Comparison of ENCODE assay signal across 8 cellular contexts in genomic region chr20:50980851-50981713, GRCh38. TPM values are rescaled to one million over a fixed set of nuclear protein-coding genes. Genes with fewer than 3 reads are reported as not detected.
DNase-seq lines count a peak whose midpoint lies in the region; ATAC-seq and TF ChIP-seq lines count a peak whose summit lies in the region.

No MANE protein-coding gene starts in this region.

- H3K4me1 ChIP-seq in foreskin keratinocyte (peaks cover 21% of the 10 kb centered on the region), prostate gland (replicated peaks) (peaks cover 3% of the 10 kb centered on the region)

- no peak overlapping the region for H3K4me3 ChIP-seq in prostate gland

- peak overlapping the region; percentile 78 for H3K27ac ChIP-seq in foreskin keratinocyte
- H3K27ac ChIP-seq in prostate gland = no peak overlapping the region

- H3K9me3 ChIP-seq in prostate gland = no peaks in the 10 kb centered on the region

- no peaks in the 10 kb centered on the region for H3K27me3 ChIP-seq in foreskin keratinocyte
- H3K27me3 ChIP-seq in prostate gland (replicated peaks; ENCODE audit: insufficient read depth) = no peaks in the 10 kb centered on the region

- TF ChIP-seq CTCF in foreskin keratinocyte (conservative IDR thresholded peaks at IDR 0.05) (peak; percentile 89), prostate gland (IDR thresholded peaks at IDR 0.05) (peak; percentile 44 to 80 (median 70))

- no peaks in the 10 kb centered on the region for H3K36me3 ChIP-seq in prostate gland

- 57% methylated on average over 26 of the region's 26 CpGs for WGBS in prostate gland

- intact Hi-C loops in prostate gland (cut with DNase I) = loop anchor here (10.0 kb wide), 3 partner anchors 614 to 1104 kb away; no protein-coding TSS in a partner anchor

- no peak for ATAC-seq in foreskin keratinocyte
- no peak for ATAC-seq in HG02973 (IDR thresholded peaks at IDR 0.05; ENCODE audit: unreplicated experiment)
- no peak for ATAC-seq in HG03159 (IDR thresholded peaks at IDR 0.05; ENCODE audit: unreplicated experiment)

- TF ChIP-seq POLR2A in prostate gland (IDR thresholded peaks at IDR 0.05) = no peak

- DNase-seq in DMS114 treated with DMSO at 0.1 percent for 48 hours (lab: John Stamatoyannopoulos, UW; ENCODE audit: unreplicated experiment) = peak; percentile 85
- peak; percentile 61 for DNase-seq in HuH-7 (ENCODE audit: low spot score)
- peak; percentile 82 for DNase-seq in RKO (ENCODE audit: low spot score)
- DNase-seq in activated T-helper 1 cell treated with anti-CD3 and anti-CD28 coated beads, Interleukin-2, amount 50 U/mL, for 16 hours (ENCODE audit: low read depth in 1 of 2, low spot score in 1 of 2) = peak; percentile 25 to 39
- peak in 1 of 2 donors; percentile 62 for DNase-seq in foreskin keratinocyte
- peak; percentile 23 for DNase-seq in prostate gland (ENCODE audit: low spot score)

RNA-seq across cellular contexts. Expression of gene MOCS3, which starts 22.5 kb away (rescaled TPM):
- total RNA-seq in foreskin keratinocyte (6.7 and 6.8 TPM in 2 replicates), prostate gland (1 to 10 TPM; 6.6 to 7.9 TPM)
- 3.8 and 4.2 TPM in 2 replicates for polyA plus RNA-seq in foreskin keratinocyte

RNA-seq across cellular contexts. Expression of gene DPM1, which starts 22.8 kb away (rescaled TPM):
- 74.5 and 78.3 TPM in 2 replicates for total RNA-seq in foreskin keratinocyte
- 76.7 and 84.2 TPM in 2 replicates for polyA plus RNA-seq in foreskin keratinocyte
- total RNA-seq in prostate gland = 10 to 100 TPM; 31.6 to 61.6 TPM

RNA-seq across cellular contexts. Expression of gene KCNG1, which starts 41.8 kb away (rescaled TPM):
- total RNA-seq in foreskin keratinocyte (12.8 and 28.2 TPM in 2 replicates), prostate gland (10 to 100 TPM in 1 of 2 donors, 1 to 10 TPM in 1; 6.8 to 57.9 TPM)
- 10.5 and 22.9 TPM in 2 replicates for polyA plus RNA-seq in foreskin keratinocyte

RNA-seq across cellular contexts. Expression of gene ADNP, which starts 49.8 kb away (rescaled TPM):
- total RNA-seq in foreskin keratinocyte (49.1 and 50.0 TPM in 2 replicates), prostate gland (10 to 100 TPM; 46.8 to 84.7 TPM)
- polyA plus RNA-seq in foreskin keratinocyte = 17.3 and 21.5 TPM in 2 replicates
